Comparison of ENCODE assay signal across 8 cellular contexts in the genomic region with DNA sequence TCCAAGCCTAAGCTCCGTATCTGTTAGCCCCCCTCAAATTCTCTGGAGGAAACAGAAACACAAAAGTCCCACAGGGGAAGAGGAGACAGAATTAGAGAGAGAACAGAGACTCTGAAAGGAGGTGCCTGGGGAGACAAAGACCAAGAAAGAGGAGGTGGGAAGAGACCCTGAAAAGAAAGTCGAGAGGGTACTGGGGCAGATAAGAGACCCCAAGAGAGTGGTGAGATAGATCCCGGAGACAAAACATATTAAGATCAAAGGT. TPM values are rescaled to one million over a fixed set of nuclear protein-coding genes. Genes with fewer than 3 reads are reported as not detected.
A peak's percentile ranks its signal among the peaks of the same experiment; 100 is the strongest.
DNase-seq lines count a peak whose midpoint lies in the region; ATAC-seq and TF ChIP-seq lines count a peak whose summit lies in the region.

No MANE protein-coding gene starts in this region.

- no peak for ATAC-seq in activated naive CD4-positive, alpha-beta T cell treated with anti-CD3 and anti-CD28 coated beads, Interleukin-2, amount 50 U/mL, for 72 hours
- ATAC-seq in GM21423 (IDR thresholded peaks at IDR 0.05; ENCODE audit: unreplicated experiment) (no peak), HG03354 (IDR thresholded peaks at IDR 0.05; ENCODE audit: poor library complexity, severe bottlenecking, unreplicated experiment) (no peak)

- no peaks in the 10 kb centered on the region for H3K9me3 ChIP-seq in transverse colon

- no peak for DNase-seq in activated naive CD4-positive, alpha-beta T cell treated with Interleukin-2 at 50 U/mL for 16 hours
- no peak for DNase-seq in activated naive CD4-positive, alpha-beta T cell treated with anti-CD3 and anti-CD28 coated beads, Interleukin-2, amount 50 U/mL, for 72 hours (ENCODE audit: low spot score in 2 of 2)
- DNase-seq in transverse colon (no peak), islet precursor cell (no peak)

- peak overlapping the region; percentile 76 for H3K27ac Mint-ChIP-seq in activated naive CD4-positive, alpha-beta T cell treated with anti-CD3 and anti-CD28 coated beads, Interleukin-2, amount 50 U/mL, for 24 hours
- peak overlapping the region; percentile 57 to 93 for H3K27ac Mint-ChIP-seq in activated naive CD4-positive, alpha-beta T cell treated with anti-CD3 and anti-CD28 coated beads, Interleukin-2, amount 50 U/mL, for 72 hours

- WGBS in transverse colon (ENCODE audit: low coverage in 1 of 2), 2 donors: 21 to 57% methylated on average over 2 to 3 of the region's 3 CpGs

- H3K27ac ChIP-seq in layer of hippocampus (ENCODE audit: low read depth, low read length): peak overlapping the region; percentile 98
- peak overlapping the region; percentile 77 to 88 (median 86) for H3K27ac ChIP-seq in transverse colon

- no peak for TF ChIP-seq CTCF in transverse colon (IDR thresholded peaks at IDR 0.05)

- H3K36me3 Mint-ChIP-seq in activated naive CD4-positive, alpha-beta T cell treated with anti-CD3 and anti-CD28 coated beads, Interleukin-2, amount 50 U/mL, for 24 hours: peaks cover 15% of the 10 kb centered on the region
- H3K36me3 Mint-ChIP-seq in activated naive CD4-positive, alpha-beta T cell treated with anti-CD3 and anti-CD28 coated beads, Interleukin-2, amount 50 U/mL, for 72 hours: peaks cover 23 to 39% of the 10 kb centered on the region in 2 donors

- TF ChIP-seq POLR2A in transverse colon (IDR thresholded peaks at IDR 0.05): no peak

- peaks cover 11% of the 10 kb centered on the region for H3K27me3 Mint-ChIP-seq in activated naive CD4-positive, alpha-beta T cell treated with anti-CD3 and anti-CD28 coated beads, Interleukin-2, amount 50 U/mL, for 24 hours

- H3K4me3 Mint-ChIP-seq in activated naive CD4-positive, alpha-beta T cell treated with anti-CD3 and anti-CD28 coated beads, Interleukin-2, amount 50 U/mL, for 24 hours: peak overlapping the region; percentile 95

- H3K4me1 Mint-ChIP-seq in activated naive CD4-positive, alpha-beta T cell treated with anti-CD3 and anti-CD28 coated beads, Interleukin-2, amount 50 U/mL, for 24 hours: peaks cover 44% of the 10 kb centered on the region

- H3K4me3 ChIP-seq in transverse colon: peak overlapping the region in 2 of 4 donors; percentile 87 to 97

- intact Hi-C loops in transverse colon (cut with DNase I; ENCODE audit: low total_unique reads): no loop called here

- no peaks in the 10 kb centered on the region for H3K9me3 Mint-ChIP-seq in activated naive CD4-positive, alpha-beta T cell treated with anti-CD3 and anti-CD28 coated beads, Interleukin-2, amount 50 U/mL, for 24 hours
- no peaks in the 10 kb centered on the region for H3K9me3 Mint-ChIP-seq in activated naive CD4-positive, alpha-beta T cell treated with anti-CD3 and anti-CD28 coated beads, Interleukin-2, amount 50 U/mL, for 72 hours

- H3K36me3 ChIP-seq in transverse colon: peaks cover 0 to 1% (median 0%) of the 10 kb centered on the region in 4 donors

- peaks cover 4% of the 10 kb centered on the region for H3K27me3 ChIP-seq in layer of hippocampus (ENCODE audit: control insufficient read depth, insufficient read depth, low read length)
- peaks cover 40% of the 10 kb centered on the region for H3K27me3 ChIP-seq in transverse colon

- no peak for TF ChIP-seq EP300 in transverse colon (IDR thresholded peaks at IDR 0.05; ENCODE audit: low read depth)

- H3K4me1 ChIP-seq in transverse colon: peaks cover 8 to 26% (median 15%) of the 10 kb centered on the region in 4 donors

- in situ Hi-C loops in transverse colon (cut with MboI; ENCODE audit: low pct_ligation_motif_present in 1 of 4, low pct_unique_long_range_greater_than_20kb in 1 of 4, low sequenced_read_pairs in 3 of 4): no loop called here

RNA-seq across cellular contexts. Expression of a gene that starts 0.9 kb away (rescaled TPM):
- 10 to 100 TPM; 32.8 to 46.3 TPM for total RNA-seq in activated naive CD4-positive, alpha-beta T cell treated with anti-CD3 and anti-CD28 coated beads, Interleukin-2, amount 50 U/mL, for 72 hours
- total RNA-seq in transverse colon: 10 to 100 TPM in 3 of 4 donors, 1 to 10 TPM in 1; 9.4 to 49.7 (median 13.6) TPM

RNA-seq across cellular contexts. Expression of a gene that starts 10.5 kb away (rescaled TPM):
- 1 to 10 TPM; 2.1 to 2.3 TPM for total RNA-seq in activated naive CD4-positive, alpha-beta T cell treated with anti-CD3 and anti-CD28 coated beads, Interleukin-2, amount 50 U/mL, for 72 hours
- total RNA-seq in transverse colon: under 1 TPM in 2 of 4 donors, not detected in 2; 0.41 to 0.64 TPM

RNA-seq across cellular contexts. Expression of a gene that starts 24.3 kb away (rescaled TPM):
- 10 to 100 TPM; 32.4 to 64.1 TPM for total RNA-seq in activated naive CD4-positive, alpha-beta T cell treated with anti-CD3 and anti-CD28 coated beads, Interleukin-2, amount 50 U/mL, for 72 hours
- total RNA-seq in transverse colon: 100 to 1,000 TPM in 2 of 4 donors, 10 to 100 TPM in 2; 61.1 to 410 (median 171) TPM

RNA-seq across cellular contexts. Expression of a gene that starts 51.4 kb away (rescaled TPM):
- under 1 TPM; 0.23 to 0.45 TPM for total RNA-seq in activated naive CD4-positive, alpha-beta T cell treated with anti-CD3 and anti-CD28 coated beads, Interleukin-2, amount 50 U/mL, for 72 hours
- 1 to 10 TPM in 1 of 4 donors, under 1 TPM in 2, not detected in 1; 0.32 to 3.8 (median 0.41) TPM for total RNA-seq in transverse colon

RNA-seq across cellular contexts. Expression of a gene that starts 53.5 kb away (rescaled TPM):
- total RNA-seq in activated naive CD4-positive, alpha-beta T cell treated with anti-CD3 and anti-CD28 coated beads, Interleukin-2, amount 50 U/mL, for 72 hours: 100 to 1,000 TPM in 1 of 2 donors, 10 to 100 TPM in 1; 91.1 to 108 TPM
- 100 to 1,000 TPM in 3 of 4 donors, 10 to 100 TPM in 1; 80.6 to 146 (median 120) TPM for total RNA-seq in transverse colon
